ENCODE assay signal across 1 cellular context in the genomic region with DNA sequence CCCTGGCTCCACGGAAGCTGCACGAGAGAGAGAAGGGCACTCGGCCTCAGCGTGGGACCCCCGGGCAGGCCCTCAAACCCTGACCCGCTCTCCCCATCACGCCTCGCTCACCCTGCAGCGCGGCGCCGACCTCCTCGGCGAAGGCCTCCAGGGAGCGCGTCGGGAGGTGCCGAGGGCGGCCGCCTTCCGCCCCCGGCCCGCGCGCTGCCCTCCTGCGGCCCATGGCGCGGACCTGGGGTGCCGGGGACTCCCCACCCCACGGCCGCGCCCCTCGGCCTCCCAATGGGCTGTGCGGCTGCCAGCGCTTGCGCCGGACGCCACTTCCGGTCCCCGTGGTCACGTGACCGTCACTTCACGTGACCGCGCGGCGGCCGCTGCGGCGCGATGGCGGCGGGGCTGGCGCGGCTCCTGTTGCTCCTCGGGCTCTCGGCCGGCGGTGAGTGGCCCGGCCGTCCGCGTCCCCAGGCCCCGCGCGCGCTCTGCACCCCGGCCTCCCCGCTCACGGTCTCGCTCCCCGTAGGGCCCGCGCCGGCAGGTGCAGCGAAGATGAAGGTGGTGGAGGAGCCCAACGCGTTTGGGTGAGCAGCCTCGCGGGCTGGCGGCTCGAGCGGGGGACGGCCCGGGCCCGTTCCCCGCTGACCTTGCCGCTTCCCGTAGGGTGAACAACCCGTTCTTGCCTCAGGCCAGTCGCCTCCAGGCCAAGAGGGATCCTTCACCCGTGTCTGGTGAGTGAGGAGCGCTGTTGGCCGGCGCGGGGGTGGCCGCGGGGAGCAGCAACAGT.
TF ChIP-seq lines count a peak whose summit lies in the region.

A gene (plus strand): TSS at position 350 of the 781 bp plus-strand sequence. CDS start 35 bp downstream, at position 385.
A gene (minus strand): TSS at position 297 of the 781 bp plus-strand sequence. CDS start 74 bp downstream, at position 223.

TF ChIP-seq in HepG2, 621 proteins besides CTCF, POLR2A, EP300 and RAD21 (continued from another document and continues in another):
- TF ChIP-seq, protein P1, sequence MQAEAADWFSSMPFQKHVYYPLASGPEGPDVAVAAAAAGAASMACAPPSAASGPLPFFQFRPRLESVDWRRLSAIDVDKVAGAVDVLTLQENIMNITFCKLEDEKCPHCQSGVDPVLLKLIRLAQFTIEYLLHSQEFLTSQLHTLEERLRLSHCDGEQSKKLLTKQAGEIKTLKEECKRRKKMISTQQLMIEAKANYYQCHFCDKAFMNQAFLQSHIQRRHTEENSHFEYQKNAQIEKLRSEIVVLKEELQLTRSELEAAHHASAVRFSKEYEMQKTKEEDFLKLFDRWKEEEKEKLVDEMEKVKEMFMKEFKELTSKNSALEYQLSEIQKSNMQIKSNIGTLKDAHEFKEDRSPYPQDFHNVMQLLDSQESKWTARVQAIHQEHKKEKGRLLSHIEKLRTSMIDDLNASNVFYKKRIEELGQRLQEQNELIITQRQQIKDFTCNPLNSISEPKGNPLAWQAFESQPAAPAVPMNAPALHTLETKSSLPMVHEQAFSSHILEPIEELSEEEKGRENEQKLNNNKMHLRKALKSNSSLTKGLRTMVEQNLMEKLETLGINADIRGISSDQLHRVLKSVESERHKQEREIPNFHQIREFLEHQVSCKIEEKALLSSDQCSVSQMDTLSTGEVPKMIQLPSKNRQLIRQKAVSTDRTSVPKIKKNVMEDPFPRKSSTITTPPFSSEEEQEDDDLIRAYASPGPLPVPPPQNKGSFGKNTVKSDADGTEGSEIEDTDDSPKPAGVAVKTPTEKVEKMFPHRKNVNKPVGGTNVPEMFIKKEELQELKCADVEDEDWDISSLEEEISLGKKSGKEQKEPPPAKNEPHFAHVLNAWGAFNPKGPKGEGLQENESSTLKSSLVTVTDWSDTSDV (CRISPR knock-in tag; IDR thresholded peaks at IDR 0.05) = no peak
- TF ChIP-seq ZNF335 (CRISPR knock-in tag; IDR thresholded peaks at IDR 0.05) = no peak
- TF ChIP-seq TGIF2 (CRISPR knock-in tag; IDR thresholded peaks at IDR 0.05) = peak; percentile 86; the same call in 1 of the 2 replicates
- TF ChIP-seq DNMT1 (CRISPR knock-in tag; IDR thresholded peaks at IDR 0.05) = 0 out of 2 replicates have a peak, but pooled peaks have one; percentile 79
- no peak for TF ChIP-seq ZNF12 (CRISPR knock-in tag; IDR thresholded peaks at IDR 0.05)
- TF ChIP-seq DNMT3B (CRISPR knock-in tag; conservative IDR thresholded peaks at IDR 0.05) = no peak
- TF ChIP-seq, protein P2, sequence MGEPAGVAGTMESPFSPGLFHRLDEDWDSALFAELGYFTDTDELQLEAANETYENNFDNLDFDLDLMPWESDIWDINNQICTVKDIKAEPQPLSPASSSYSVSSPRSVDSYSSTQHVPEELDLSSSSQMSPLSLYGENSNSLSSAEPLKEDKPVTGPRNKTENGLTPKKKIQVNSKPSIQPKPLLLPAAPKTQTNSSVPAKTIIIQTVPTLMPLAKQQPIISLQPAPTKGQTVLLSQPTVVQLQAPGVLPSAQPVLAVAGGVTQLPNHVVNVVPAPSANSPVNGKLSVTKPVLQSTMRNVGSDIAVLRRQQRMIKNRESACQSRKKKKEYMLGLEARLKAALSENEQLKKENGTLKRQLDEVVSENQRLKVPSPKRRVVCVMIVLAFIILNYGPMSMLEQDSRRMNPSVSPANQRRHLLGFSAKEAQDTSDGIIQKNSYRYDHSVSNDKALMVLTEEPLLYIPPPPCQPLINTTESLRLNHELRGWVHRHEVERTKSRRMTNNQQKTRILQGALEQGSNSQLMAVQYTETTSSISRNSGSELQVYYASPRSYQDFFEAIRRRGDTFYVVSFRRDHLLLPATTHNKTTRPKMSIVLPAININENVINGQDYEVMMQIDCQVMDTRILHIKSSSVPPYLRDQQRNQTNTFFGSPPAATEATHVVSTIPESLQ (CRISPR knock-in tag; conservative IDR thresholded peaks at IDR 0.05) = no peak
- peak; percentile 92 for TF ChIP-seq IRX3 (CRISPR knock-in tag; IDR thresholded peaks at IDR 0.05; ENCODE audit: borderline replicate concordance, low read depth)
- TF ChIP-seq RARG (CRISPR knock-in tag; IDR thresholded peaks at IDR 0.05; ENCODE audit: low read depth) = no peak
- no peak for TF ChIP-seq EZH2 (conservative IDR thresholded peaks at IDR 0.05; ENCODE audit: low read depth, low read length)
- peak; percentile 61; the same call in 1 of the 2 replicates for TF ChIP-seq MAZ (IDR thresholded peaks at IDR 0.05; ENCODE audit: borderline replicate concordance, low read depth, low read length)
- TF ChIP-seq MAZ (CRISPR knock-in tag; IDR thresholded peaks at IDR 0.05; ENCODE audit: low read depth) = peak; percentile 68; the same call in 1 of the 2 replicates
- no peak; the same call in 1 of the 2 replicates for TF ChIP-seq REL (CRISPR knock-in tag; conservative IDR thresholded peaks at IDR 0.05)
- TF ChIP-seq ZNF724P (CRISPR knock-in tag; IDR thresholded peaks at IDR 0.05; ENCODE audit: borderline replicate concordance) = no peak
- no peak for TF ChIP-seq NFYB (CRISPR knock-in tag; IDR thresholded peaks at IDR 0.05)
- no peak; the same call in 1 of the 2 replicates for TF ChIP-seq ETV6 (CRISPR knock-in tag; conservative IDR thresholded peaks at IDR 0.05)
- TF ChIP-seq BHLHE40 (IDR thresholded peaks at IDR 0.05; ENCODE audit: low read length) = peak; percentile 94
- TF ChIP-seq, protein P3, sequence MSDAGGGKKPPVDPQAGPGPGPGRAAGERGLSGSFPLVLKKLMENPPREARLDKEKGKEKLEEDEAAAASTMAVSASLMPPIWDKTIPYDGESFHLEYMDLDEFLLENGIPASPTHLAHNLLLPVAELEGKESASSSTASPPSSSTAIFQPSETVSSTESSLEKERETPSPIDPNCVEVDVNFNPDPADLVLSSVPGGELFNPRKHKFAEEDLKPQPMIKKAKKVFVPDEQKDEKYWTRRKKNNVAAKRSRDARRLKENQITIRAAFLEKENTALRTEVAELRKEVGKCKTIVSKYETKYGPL (CRISPR knock-in tag; IDR thresholded peaks at IDR 0.05) = no peak
- TF ChIP-seq ADNP (CRISPR knock-in tag; IDR thresholded peaks at IDR 0.05) = no peak
- TF ChIP-seq NBN (conservative IDR thresholded peaks at IDR 0.05) = no peak
- TF ChIP-seq ZNF556 (CRISPR knock-in tag; IDR thresholded peaks at IDR 0.05; ENCODE audit: borderline replicate concordance) = peak; percentile 63; the same call in 1 of the 2 replicates
- no peak for TF ChIP-seq HNF4A (CRISPR knock-in tag; IDR thresholded peaks at IDR 0.05)
- no peak for TF ChIP-seq ZNF720 (CRISPR knock-in tag; IDR thresholded peaks at IDR 0.05)
- TF ChIP-seq FOXC1 (CRISPR knock-in tag; IDR thresholded peaks at IDR 0.05; ENCODE audit: borderline replicate concordance) = no peak
- peak; percentile 89; the same call in 2 of the 3 replicates for TF ChIP-seq MXI1 (IDR thresholded peaks at IDR 0.05; ENCODE audit: borderline replicate concordance, low read depth, low read length)
- TF ChIP-seq, protein P4, sequence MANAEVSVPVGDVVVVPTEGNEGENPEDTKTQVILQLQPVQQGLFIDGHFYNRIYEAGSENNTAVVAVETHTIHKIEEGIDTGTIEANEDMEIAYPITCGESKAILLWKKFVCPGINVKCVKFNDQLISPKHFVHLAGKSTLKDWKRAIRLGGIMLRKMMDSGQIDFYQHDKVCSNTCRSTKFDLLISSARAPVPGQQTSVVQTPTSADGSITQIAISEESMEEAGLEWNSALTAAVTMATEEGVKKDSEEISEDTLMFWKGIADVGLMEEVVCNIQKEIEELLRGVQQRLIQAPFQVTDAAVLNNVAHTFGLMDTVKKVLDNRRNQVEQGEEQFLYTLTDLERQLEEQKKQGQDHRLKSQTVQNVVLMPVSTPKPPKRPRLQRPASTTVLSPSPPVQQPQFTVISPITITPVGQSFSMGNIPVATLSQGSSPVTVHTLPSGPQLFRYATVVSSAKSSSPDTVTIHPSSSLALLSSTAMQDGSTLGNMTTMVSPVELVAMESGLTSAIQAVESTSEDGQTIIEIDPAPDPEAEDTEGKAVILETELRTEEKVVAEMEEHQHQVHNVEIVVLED (CRISPR knock-in tag; IDR thresholded peaks at IDR 0.05; ENCODE audit: borderline replicate concordance) = peak; percentile 73; the same call in 1 of the 2 replicates
- no peak for TF ChIP-seq ZNF883 (CRISPR knock-in tag; IDR thresholded peaks at IDR 0.05; ENCODE audit: not compliant biosample characterization)
- TF ChIP-seq, protein P5, sequence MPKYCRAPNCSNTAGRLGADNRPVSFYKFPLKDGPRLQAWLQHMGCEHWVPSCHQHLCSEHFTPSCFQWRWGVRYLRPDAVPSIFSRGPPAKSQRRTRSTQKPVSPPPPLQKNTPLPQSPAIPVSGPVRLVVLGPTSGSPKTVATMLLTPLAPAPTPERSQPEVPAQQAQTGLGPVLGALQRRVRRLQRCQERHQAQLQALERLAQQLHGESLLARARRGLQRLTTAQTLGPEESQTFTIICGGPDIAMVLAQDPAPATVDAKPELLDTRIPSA (CRISPR knock-in tag; IDR thresholded peaks at IDR 0.05; ENCODE audit: borderline replicate concordance) = no peak
- TF ChIP-seq TARDBP (CRISPR knock-in tag; IDR thresholded peaks at IDR 0.05) = peak; percentile 79; the same call in 1 of the 2 replicates
- TF ChIP-seq ZMYM3 (CRISPR knock-in tag; IDR thresholded peaks at IDR 0.05) = no peak
- peak; percentile 24; the same call in 1 of the 2 replicates for TF ChIP-seq ZSCAN31 (CRISPR knock-in tag; IDR thresholded peaks at IDR 0.05; ENCODE audit: low read depth)
- TF ChIP-seq PAWR (CRISPR knock-in tag; IDR thresholded peaks at IDR 0.05; ENCODE audit: borderline replicate concordance) = no peak
- TF ChIP-seq ZNF232 (CRISPR knock-in tag; IDR thresholded peaks at IDR 0.05; ENCODE audit: borderline replicate concordance) = no peak
- TF ChIP-seq, protein P6, sequence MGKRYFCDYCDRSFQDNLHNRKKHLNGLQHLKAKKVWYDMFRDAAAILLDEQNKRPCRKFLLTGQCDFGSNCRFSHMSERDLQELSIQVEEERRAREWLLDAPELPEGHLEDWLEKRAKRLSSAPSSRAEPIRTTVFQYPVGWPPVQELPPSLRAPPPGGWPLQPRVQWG (CRISPR knock-in tag; IDR thresholded peaks at IDR 0.05; ENCODE audit: borderline replicate concordance, low read depth) = no peak
- TF ChIP-seq PLRG1 (conservative IDR thresholded peaks at IDR 0.05) = no peak
- TF ChIP-seq ELF3 (CRISPR knock-in tag; IDR thresholded peaks at IDR 0.05) = peak; percentile 55; the same call in 1 of the 2 replicates
- no peak for TF ChIP-seq ZNF614 (CRISPR knock-in tag; IDR thresholded peaks at IDR 0.05; ENCODE audit: borderline replicate concordance)
- no peak for TF ChIP-seq PAF1 (CRISPR knock-in tag; IDR thresholded peaks at IDR 0.05)
- no peak for TF ChIP-seq ZNF598 (CRISPR knock-in tag; IDR thresholded peaks at IDR 0.05; ENCODE audit: borderline replicate concordance)
- no peak for TF ChIP-seq ZNF549 (CRISPR knock-in tag; IDR thresholded peaks at IDR 0.05)
- no peak for TF ChIP-seq ZNF577 (CRISPR knock-in tag; IDR thresholded peaks at IDR 0.05; ENCODE audit: borderline replicate concordance, low read depth)
- TF ChIP-seq SRSF9 (IDR thresholded peaks at IDR 0.05; ENCODE audit: borderline replicate concordance, insufficient read depth, low read depth, low read length, poor library complexity, severe bottlenecking) = no peak
- no peak for TF ChIP-seq ZNF790 (CRISPR knock-in tag; IDR thresholded peaks at IDR 0.05; ENCODE audit: borderline replicate concordance)
- TF ChIP-seq, protein P7, sequence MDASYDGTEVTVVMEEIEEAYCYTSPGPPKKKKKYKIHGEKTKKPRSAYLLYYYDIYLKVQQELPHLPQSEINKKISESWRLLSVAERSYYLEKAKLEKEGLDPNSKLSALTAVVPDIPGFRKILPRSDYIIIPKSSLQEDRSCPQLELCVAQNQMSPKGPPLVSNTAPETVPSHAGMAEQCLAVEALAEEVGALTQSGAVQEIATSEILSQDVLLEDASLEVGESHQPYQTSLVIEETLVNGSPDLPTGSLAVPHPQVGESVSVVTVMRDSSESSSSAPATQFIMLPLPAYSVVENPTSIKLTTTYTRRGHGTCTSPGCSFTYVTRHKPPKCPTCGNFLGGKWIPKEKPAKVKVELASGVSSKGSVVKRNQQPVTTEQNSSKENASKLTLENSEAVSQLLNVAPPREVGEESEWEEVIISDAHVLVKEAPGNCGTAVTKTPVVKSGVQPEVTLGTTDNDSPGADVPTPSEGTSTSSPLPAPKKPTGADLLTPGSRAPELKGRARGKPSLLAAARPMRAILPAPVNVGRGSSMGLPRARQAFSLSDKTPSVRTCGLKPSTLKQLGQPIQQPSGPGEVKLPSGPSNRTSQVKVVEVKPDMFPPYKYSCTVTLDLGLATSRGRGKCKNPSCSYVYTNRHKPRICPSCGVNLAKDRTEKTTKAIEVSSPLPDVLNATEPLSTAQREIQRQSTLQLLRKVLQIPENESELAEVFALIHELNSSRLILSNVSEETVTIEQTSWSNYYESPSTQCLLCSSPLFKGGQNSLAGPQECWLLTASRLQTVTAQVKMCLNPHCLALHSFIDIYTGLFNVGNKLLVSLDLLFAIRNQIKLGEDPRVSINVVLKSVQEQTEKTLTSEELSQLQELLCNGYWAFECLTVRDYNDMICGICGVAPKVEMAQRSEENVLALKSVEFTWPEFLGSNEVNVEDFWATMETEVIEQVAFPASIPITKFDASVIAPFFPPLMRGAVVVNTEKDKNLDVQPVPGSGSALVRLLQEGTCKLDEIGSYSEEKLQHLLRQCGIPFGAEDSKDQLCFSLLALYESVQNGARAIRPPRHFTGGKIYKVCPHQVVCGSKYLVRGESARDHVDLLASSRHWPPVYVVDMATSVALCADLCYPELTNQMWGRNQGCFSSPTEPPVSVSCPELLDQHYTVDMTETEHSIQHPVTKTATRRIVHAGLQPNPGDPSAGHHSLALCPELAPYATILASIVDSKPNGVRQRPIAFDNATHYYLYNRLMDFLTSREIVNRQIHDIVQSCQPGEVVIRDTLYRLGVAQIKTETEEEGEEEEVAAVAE (CRISPR knock-in tag; IDR thresholded peaks at IDR 0.05; ENCODE audit: borderline replicate concordance) = 0 out of 2 replicates have a peak, but pooled peaks have one; percentile 32
- no peak for TF ChIP-seq CBX5 (CRISPR knock-in tag; IDR thresholded peaks at IDR 0.05; ENCODE audit: borderline replicate concordance)
- no peak for TF ChIP-seq SMYD3 (CRISPR knock-in tag; IDR thresholded peaks at IDR 0.05)
- no peak for TF ChIP-seq JARID2 (CRISPR knock-in tag; IDR thresholded peaks at IDR 0.05; ENCODE audit: insufficient replicate concordance)
- no peak for TF ChIP-seq HNRNPH1 (optimal IDR thresholded peaks at IDR 0.05; ENCODE audit: low read depth, low read length)
- TF ChIP-seq SMARCC2 (IDR thresholded peaks at IDR 0.05) = no peak
- no peak for TF ChIP-seq ZNF615 (CRISPR knock-in tag; IDR thresholded peaks at IDR 0.05; ENCODE audit: borderline replicate concordance)
- no peak for TF ChIP-seq TEAD3 (CRISPR knock-in tag; optimal IDR thresholded peaks at IDR 0.05; ENCODE audit: borderline replicate concordance)
- TF ChIP-seq SATB2 (CRISPR knock-in tag; IDR thresholded peaks at IDR 0.05) = no peak
- no peak for TF ChIP-seq ZNF382 (CRISPR knock-in tag; IDR thresholded peaks at IDR 0.05; ENCODE audit: borderline replicate concordance)
- TF ChIP-seq SUZ12 (IDR thresholded peaks at IDR 0.05; ENCODE audit: low read depth, low read length) = no peak
- no peak for TF ChIP-seq ZBTB8A (CRISPR knock-in tag; IDR thresholded peaks at IDR 0.05; ENCODE audit: borderline replicate concordance, low read depth)
